In genomic region chr2:212649646-212650045, GRCh38 we compare ENCODE assay signal across 19 cellular contexts.
"Had no signal": no experiment of that assay in that cellular context is flagged by ENCODE, and none has a peak within 500 bp of the region (broad histone marks: within the 10 kb centered on the region; RNA-seq: fewer than 3 reads in every experiment).

No MANE protein-coding gene starts in this region.

- H3K27ac ChIP-seq: SJSA1, SK-N-MC had no signal

- H3K9me3 ChIP-seq: SJSA1 had no signal

- H3K4me1 ChIP-seq: SJSA1 had no signal

- H3K36me3 ChIP-seq: SJSA1 had no signal

- H3K4me3 ChIP-seq: SJSA1, SK-N-MC had no signal

- H3K27me3 ChIP-seq: SJSA1 had no signal

- DNase-seq: IMR-90, Karpas-422, KG1, MM.1S, NCI-H1092 treated with DMSO at 0.1 percent for 48 hours, NCI-H1436, NCI-H187, NCI-H2029, NCI-H2081 treated with DMSO at 0.1 percent for 48 hours, NCI-H2171, NCI-H226, NCI-H510A treated with DMSO at 0.1 percent for 48 hours, NCI-H526, NCI-H82, Right ventricle myocardium superior, RPMI8226, SIG-M5 had no signal
